In the genomic region with DNA sequence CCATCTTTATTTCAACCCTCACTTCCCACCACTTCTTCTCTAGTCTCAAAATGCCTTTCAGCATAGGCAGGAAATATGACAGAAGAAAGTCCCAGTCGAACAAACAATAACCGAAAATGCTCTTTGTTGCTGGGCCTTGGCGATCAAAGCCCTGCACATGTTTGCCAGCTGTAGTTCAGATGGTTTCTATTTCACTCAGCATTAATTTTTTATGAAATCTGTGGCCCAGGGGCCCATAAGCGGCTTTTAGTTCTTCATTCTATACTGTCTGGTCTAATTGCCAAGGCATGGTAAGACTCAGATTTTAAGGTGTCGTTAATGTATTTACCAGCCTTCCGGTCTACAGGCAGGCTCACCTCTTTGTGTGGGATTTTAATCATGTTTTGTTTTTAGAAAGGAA, we compare ENCODE assay signal across 12 cellular contexts. TPM values are rescaled to one million over a fixed set of nuclear protein-coding genes. Genes with fewer than 3 reads are reported as not detected.
DNase-seq lines count a peak whose midpoint lies in the region; ATAC-seq, FAIRE-seq and TF ChIP-seq lines count a peak whose summit lies in the region.
"Had no signal": no experiment of that assay in that cellular context is flagged by ENCODE, and none has a peak within 500 bp of the region (broad histone marks: within the 10 kb centered on the region; RNA-seq: fewer than 3 reads in every experiment).

No MANE protein-coding gene starts in this region.

- TF ChIP-seq POLR2A in esophagus muscularis mucosa (IDR thresholded peaks at IDR 0.05; ENCODE audit: low read depth) (no peak), H54 (IDR thresholded peaks at IDR 0.05; ENCODE audit: low read depth, low read length) (no peak)

- H3K27me3 ChIP-seq in esophagus muscularis mucosa: no peaks in the 10 kb centered on the region
- H3K27me3 ChIP-seq: ascending aorta had no signal

- no peak overlapping the region for H3K4me3 ChIP-seq in esophagus muscularis mucosa
- H3K4me3 ChIP-seq: ascending aorta had no signal

- intact Hi-C loops in esophagus muscularis mucosa (cut with DNase I) (no loop called here), left colon (cut with DNase I, micrococcal nuclease) (no loop called here)

- peaks cover 0 to 9% (median 6%) of the 10 kb centered on the region in 4 donors for H3K4me1 ChIP-seq in esophagus muscularis mucosa
- H3K4me1 ChIP-seq: ascending aorta, Caco-2 had no signal

- FAIRE-seq in H54 (lab: Jason Lieb, UNC): no peak

- DNase-seq in GM10266 (ENCODE audit: extremely low spot score) (peak; percentile 65), esophagus muscularis mucosa (ENCODE audit: extremely low spot score) (no peak), left colon (no peak), H54 (ENCODE audit: insufficient read length, low spot score) (no peak), NK-92 (lab: John Stamatoyannopoulos, UW; ENCODE audit: unreplicated experiment) (no peak), iPS-NIHi7 (ENCODE audit: extremely low spot score) (no peak)
- DNase-seq: Caco-2; stimulated activated CD4-positive, alpha-beta T cell treated with anti-CD3 and anti-CD28 coated beads, Interleukin-12 subunit alpha, Interleukin-12 subunit beta, amount 100 ng/mL, for 4 hours had no signal

- H3K9me3 ChIP-seq in esophagus muscularis mucosa: peaks cover 0 to 3% (median 0%) of the 10 kb centered on the region in 4 donors
- H3K9me3 ChIP-seq: ascending aorta, Caco-2 had no signal

- ATAC-seq in GM21367 (IDR thresholded peaks at IDR 0.05; ENCODE audit: unreplicated experiment) (peak; percentile 73), HG03280 (IDR thresholded peaks at IDR 0.05; ENCODE audit: unreplicated experiment) (peak; percentile 53), left colon (no peak)

- no peaks in the 10 kb centered on the region for H3K36me3 ChIP-seq in esophagus muscularis mucosa
- H3K36me3 ChIP-seq: ascending aorta had no signal

- 69% methylated on average over 6 of the region's 6 CpGs for whole genome bisulfite sequencing in esophagus muscularis mucosa

- no peak for TF ChIP-seq EP300 in esophagus muscularis mucosa (IDR thresholded peaks at IDR 0.05)

- TF ChIP-seq CTCF in GM10266 (IDR thresholded peaks at IDR 0.05; ENCODE audit: control insufficient read depth, insufficient read depth, low read depth, missing control alignments) (no peak), esophagus muscularis mucosa (IDR thresholded peaks at IDR 0.05) (no peak)

- peak overlapping the region in 3 of 4 donors; percentile 10 to 23 (median 11) for H3K27ac ChIP-seq in esophagus muscularis mucosa (replicated peaks in 1 of 4)
- H3K27ac ChIP-seq: ascending aorta had no signal

RNA-seq across cellular contexts. Expression of gene F13A1, which starts 10.9 kb away (rescaled TPM):
- total RNA-seq in esophagus muscularis mucosa (100 to 1,000 TPM in 2 of 4 donors, 10 to 100 TPM in 2; 63.6 to 173 (median 101) TPM), left colon (10 to 100 TPM; 26.9 to 56.8 TPM)
- total RNA-seq: Caco-2; T-helper 1 cell treated with Interleukin-12 subunit alpha and Interleukin-12 subunit beta and Interleukin-4 antibody, amounts not matched to agents 30 ng/mL and 1 ng/mL, for 36 hours had no signal
